Comparison of ENCODE assay signal across 1 cellular context in genomic region chr1:161505892-161506173, GRCh38.
TF ChIP-seq lines count a peak whose summit lies in the region.

No MANE protein-coding gene starts in this region.

TF ChIP-seq in liver, 16 proteins besides CTCF, POLR2A, EP300 and RAD21 (continued from another document):
- TF ChIP-seq REST (IDR thresholded peaks at IDR 0.05) (no peak), FOXA2 (IDR thresholded peaks at IDR 0.05) (no peak), YY1 (IDR thresholded peaks at IDR 0.05) (no peak), MAX (IDR thresholded peaks at IDR 0.05) (no peak), SP1 (IDR thresholded peaks at IDR 0.05) (no peak), NR2F2 (IDR thresholded peaks at IDR 0.05) (no peak), ATF3 (IDR thresholded peaks at IDR 0.05) (no peak)
